ENCODE assay signal across 12 cellular contexts in the genomic region with DNA sequence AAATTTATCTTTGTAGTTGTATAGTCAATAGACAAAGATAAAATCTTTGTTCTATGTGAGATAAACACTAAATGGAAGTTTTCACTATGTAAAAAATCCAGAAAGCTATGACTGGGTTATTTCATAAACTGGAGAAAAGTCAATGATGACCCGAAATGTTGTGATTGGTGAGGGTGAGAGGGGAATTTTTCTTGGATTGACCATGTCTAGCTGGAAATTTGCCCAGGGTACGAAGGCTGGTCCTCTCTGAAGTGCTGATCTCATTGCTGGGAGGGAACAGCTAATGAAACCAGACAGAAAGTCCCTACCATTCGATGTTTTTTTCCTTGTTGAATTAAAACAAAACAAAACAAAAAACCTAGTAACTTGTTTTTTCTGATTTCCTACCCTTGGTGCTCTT. TPM values are rescaled to one million over a fixed set of nuclear protein-coding genes. Genes with fewer than 3 reads are reported as not detected.
DNase-seq lines count a peak whose midpoint lies in the region; ATAC-seq and TF ChIP-seq lines count a peak whose summit lies in the region.
"Had no signal": no experiment of that assay in that cellular context is flagged by ENCODE, and none has a peak within 500 bp of the region (broad histone marks: within the 10 kb centered on the region; RNA-seq: fewer than 3 reads in every experiment).

No MANE protein-coding gene starts in this region.

- H3K4me1 ChIP-seq in adrenal gland (replicated peaks in 1 of 2) = peaks cover 5 to 13% of the 10 kb centered on the region in 2 donors
- peaks cover 0 to 6% (median 0%) of the 10 kb centered on the region in 9 donors for H3K4me1 ChIP-seq in heart right ventricle
- H3K4me1 ChIP-seq in psoas muscle = no peaks in the 10 kb centered on the region

- CTCF ChIA-PET in Calu3 (lab: Charles Lee) = interaction anchor here (0.7 to 1.2 kb wide), 3 partner anchors 16 to 1216 kb away, joined by 3 to 4 read pairs (median 4); no protein-coding TSS in a partner anchor

- H3K27ac Mint-ChIP-seq in Calu3 (ENCODE audit: unreplicated experiment) = peak overlapping the region; percentile 87
- no peak overlapping the region for H3K27ac Mint-ChIP-seq in immature natural killer cell
- H3K27ac Mint-ChIP-seq: activated CD8-positive, alpha-beta T cell treated with anti-CD3 and anti-CD28 coated beads, Interleukin-2, amount 10 ng/mL, durations not matched to agents 7 days and 5 days had no signal

- no peak for TF ChIP-seq POLR2A in adrenal gland (IDR thresholded peaks at IDR 0.05)

- 34 to 44% (median 39%) methylated on average over 3 of the region's 3 CpGs for WGBS in adrenal gland, 4 donors
- 47 to 54% methylated on average over 3 of the region's 3 CpGs for WGBS in heart right ventricle, 2 donors
- 39 to 43% (median 41%) methylated on average over 3 of the region's 3 CpGs for WGBS in psoas muscle, 3 donors

- H3K27ac ChIP-seq in adrenal gland = peak overlapping the region in 1 of 5 donors; percentile 60
- peak overlapping the region in 7 of 10 donors; percentile 17 to 66 (median 54) for H3K27ac ChIP-seq in heart right ventricle
- H3K27ac ChIP-seq in psoas muscle = peak overlapping the region; percentile 36
- H3K27ac ChIP-seq: cardiac muscle cell had no signal

- H3K4me3 ChIP-seq in adrenal gland (no peak overlapping the region), heart right ventricle (no peak overlapping the region), psoas muscle (no peak overlapping the region)
- H3K4me3 ChIP-seq: cardiac muscle cell had no signal

- DNase-seq in Calu3 (peak; percentile 75), adrenal gland (peak; percentile 28 to 74 (median 68)), heart right ventricle (peak in 1 of 2 donors; percentile 54), psoas muscle (no peak), immature natural killer cell (no peak)
- no peak for DNase-seq in activated CD4-positive, alpha-beta T cell treated with anti-CD3 and anti-CD28 coated beads, Interleukin-2, amount 50 U/mL, for 1 hour
- DNase-seq: activated CD8-positive, alpha-beta T cell treated with anti-CD3 and anti-CD28 coated beads, Interleukin-2, amount 10 ng/mL, durations not matched to agents 7 days and 5 days; AML-193; SK-N-SH had no signal

- H3K4me1 Mint-ChIP-seq in Calu3 (ENCODE audit: low read depth, unreplicated experiment) = peaks cover 52% of the 10 kb centered on the region
- no peaks in the 10 kb centered on the region for H3K4me1 Mint-ChIP-seq in immature natural killer cell

- TF ChIP-seq CTCF in Calu3 (IDR thresholded peaks at IDR 0.05; ENCODE audit: unreplicated experiment) (no peak), adrenal gland (IDR thresholded peaks at IDR 0.05) (no peak), heart right ventricle (IDR thresholded peaks at IDR 0.05) (no peak), psoas muscle (IDR thresholded peaks at IDR 0.05) (no peak)

- H3K36me3 ChIP-seq in adrenal gland (replicated peaks in 1 of 2) (no peaks in the 10 kb centered on the region), heart right ventricle (no peaks in the 10 kb centered on the region), psoas muscle (ENCODE audit: insufficient read depth in 1 of 2, low read depth in 1 of 2) (peaks cover 0 to 13% of the 10 kb centered on the region in 2 donors)
- H3K36me3 ChIP-seq: cardiac muscle cell had no signal

- H3K4me3 Mint-ChIP-seq in Calu3 (ENCODE audit: low read depth, unreplicated experiment) = no peak overlapping the region
- no peak overlapping the region for H3K4me3 Mint-ChIP-seq in immature natural killer cell
- H3K4me3 Mint-ChIP-seq: activated CD8-positive, alpha-beta T cell treated with anti-CD3 and anti-CD28 coated beads, Interleukin-2, amount 10 ng/mL, durations not matched to agents 7 days and 5 days had no signal

- BruUV-seq in Calu3 (replicated peaks; lab: Mats Ljungman, UMichigan) = no TSS peak

- H3K9me3 ChIP-seq in adrenal gland (replicated peaks in 1 of 3) = peaks cover 0 to 4% (median 0%) of the 10 kb centered on the region in 3 donors
- peaks cover 0 to 24% (median 5%) of the 10 kb centered on the region in 11 donors for H3K9me3 ChIP-seq in heart right ventricle
- no peaks in the 10 kb centered on the region for H3K9me3 ChIP-seq in psoas muscle
- H3K9me3 ChIP-seq: SK-N-SH had no signal

- H3K36me3 Mint-ChIP-seq in Calu3 (ENCODE audit: insufficient read depth, unreplicated experiment) = peaks cover 15% of the 10 kb centered on the region
- peaks cover 0 to 14% (median 0%) of the 10 kb centered on the region in 3 donors for H3K36me3 Mint-ChIP-seq in immature natural killer cell

- intact Hi-C loops in Calu3 (cut with micrococcal nuclease; ENCODE audit: unreplicated experiment) (loop anchor here (2.0 kb wide), 1 partner anchor 19 kb away; no protein-coding TSS in a partner anchor), adrenal gland (cut with DNase I) (no loop called here), heart right ventricle (cut with DNase I) (no loop called here), psoas muscle (cut with DNase I) (no loop called here)

- no peaks in the 10 kb centered on the region for H3K27me3 Mint-ChIP-seq in Calu3 (ENCODE audit: unreplicated experiment)
- H3K27me3 Mint-ChIP-seq in immature natural killer cell (ENCODE audit: low read depth in 3 of 3) = peaks cover 0 to 2% (median 0%) of the 10 kb centered on the region in 3 donors

- H3K9me3 Mint-ChIP-seq in Calu3 (ENCODE audit: low read depth, unreplicated experiment) = peaks cover 16% of the 10 kb centered on the region
- peaks cover 5 to 22% (median 10%) of the 10 kb centered on the region in 6 donors for H3K9me3 Mint-ChIP-seq in immature natural killer cell

- ATAC-seq in heart right ventricle (peak in 7 of 8 donors; percentile 47 to 86 (median 70)), psoas muscle (no peak), GM21381 (IDR thresholded peaks at IDR 0.05; ENCODE audit: unreplicated experiment) (no peak), GM18498 (IDR thresholded peaks at IDR 0.05; ENCODE audit: unreplicated experiment) (no peak)
- ATAC-seq: activated CD8-positive, alpha-beta T cell treated with anti-CD3 and anti-CD28 coated beads, Interleukin-2, amount 10 ng/mL, durations not matched to agents 7 days and 5 days had no signal

- H3K27me3 ChIP-seq in adrenal gland = no peaks in the 10 kb centered on the region
- no peaks in the 10 kb centered on the region for H3K27me3 ChIP-seq in heart right ventricle
- no peaks in the 10 kb centered on the region for H3K27me3 ChIP-seq in psoas muscle (ENCODE audit: insufficient read depth in 3 of 3, low read length in 2 of 3)
- H3K27me3 ChIP-seq: cardiac muscle cell had no signal

RNA-seq across cellular contexts. Expression of a gene that starts 14.3 kb away (rescaled TPM):
- 1.2 and 2.1 TPM in 2 replicates for total RNA-seq in Calu3 (2022)
- 1 to 10 TPM; 2.6 to 9.4 (median 3.9) TPM for total RNA-seq in adrenal gland
- polyA plus RNA-seq in adrenal gland = 1 to 10 TPM; 2.6 to 8.7 (median 5.1) TPM
- total RNA-seq in heart right ventricle = 1 to 10 TPM; 1.0 to 3.1 (median 2.1) TPM
- under 1 TPM; 0.62 to 0.73 TPM for polyA plus RNA-seq in heart right ventricle
- total RNA-seq in psoas muscle = 10 to 100 TPM in 3 of 4 donors, 1 to 10 TPM in 1; 6.1 to 24.5 (median 11.9) TPM
- polyA plus RNA-seq in psoas muscle = 1 to 10 TPM in 2 of 3 donors, under 1 TPM in 1; 0.78 to 9.9 (median 1.6) TPM
- 1 to 10 TPM in 1 of 3 donors, under 1 TPM in 1, not detected in 1; 0.38 to 6.0 TPM for polyA plus RNA-seq in immature natural killer cell

Comparison
In these comparisons a context has a peak if more than half of its experiments do, and no peak if none do; other contexts are left out.
1. DNase-seq: peak in Calu3 (single experiment) and adrenal gland (7 of 7); none in psoas muscle (0 of 2), activated CD4-positive, alpha-beta T cell treated with anti-CD3 and anti-CD28 coated beads, Interleukin-2, amount 50 U/mL, for 1 hour (single experiment) and immature natural killer cell (0 of 3).
2. ATAC-seq: peak in heart right ventricle (7 of 8); none in psoas muscle (0 of 4), GM21381 (single experiment) and GM18498 (single experiment).